Comparison of ENCODE assay signal across 16 cellular contexts in the genomic region with DNA sequence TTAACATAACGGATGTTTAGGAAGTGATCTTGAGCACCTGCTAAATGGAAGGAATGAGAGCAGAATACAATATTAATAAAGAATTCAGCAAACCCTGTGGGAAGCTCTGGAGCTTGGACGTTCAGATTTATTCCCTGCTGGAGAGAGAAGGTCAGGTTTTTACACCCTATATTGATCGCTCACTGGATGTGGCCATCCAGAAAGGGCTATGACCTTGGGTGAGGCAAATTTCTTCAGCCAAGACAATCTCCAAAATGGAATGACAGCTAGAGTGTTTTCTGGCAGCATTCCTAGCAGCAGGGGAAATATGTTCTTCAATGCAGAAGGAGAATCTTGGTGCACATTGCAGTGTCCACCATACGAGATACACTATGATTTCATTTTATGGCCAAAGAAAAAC.
A peak's percentile ranks its signal among the peaks of the same experiment; 100 is the strongest.
DNase-seq lines count a peak whose midpoint lies in the region; ATAC-seq and TF ChIP-seq lines count a peak whose summit lies in the region.
"Had no signal": no experiment of that assay in that cellular context is flagged by ENCODE, and none has a peak within 500 bp of the region (broad histone marks: within the 10 kb centered on the region; RNA-seq: fewer than 3 reads in every experiment).

No MANE protein-coding gene starts in this region.

- H3K23ac ChIP-seq in neuronal stem cell (ENCODE audit: low read depth, low read length, poor library complexity) = no peak overlapping the region

- 25% methylated on average over 4 of the region's 4 CpGs for WGBS in right lobe of liver (ENCODE audit: insufficient coverage, low coverage, low lambda C conversion rate, missing lambda C conversion rate)
- WGBS in neuronal stem cell (ENCODE audit: extremely low coverage in 2 of 2, insufficient read length in 2 of 2, insufficient replicate concordance in 1 of 2), 2 donors = no CpG with 5 or more reads among the region's 4 CpGs

- H3K4me3 ChIP-seq in right lobe of liver = no peak overlapping the region
- H3K4me3 ChIP-seq in neuronal stem cell (ENCODE audit: low read length in 2 of 2) = no peak overlapping the region
- H3K4me3 ChIP-seq: BLaER1 had no signal

- no peak overlapping the region for H2BK5ac ChIP-seq in neuronal stem cell (ENCODE audit: low read length)

- no peak overlapping the region for H4K91ac ChIP-seq in neuronal stem cell (ENCODE audit: low read depth, low read length, poor library complexity)

- intact Hi-C loops in right lobe of liver (cut with DNase I) = no loop called here

- H3K27me3 ChIP-seq in right lobe of liver (no peaks in the 10 kb centered on the region), neuronal stem cell (ENCODE audit: control insufficient read depth in 3 of 3, insufficient read depth in 3 of 3, low read depth in 1 of 3, low read length in 3 of 3) (no peaks in the 10 kb centered on the region)
- H3K27me3 ChIP-seq: BLaER1 had no signal

- H2BK120ac ChIP-seq in neuronal stem cell (ENCODE audit: low read depth, low read length) = no peak overlapping the region

- no peaks in the 10 kb centered on the region for H3K9me3 ChIP-seq in right lobe of liver
- no peaks in the 10 kb centered on the region for H3K9me3 ChIP-seq in neuronal stem cell (replicated peaks in 1 of 2; ENCODE audit: control insufficient read depth in 2 of 2, insufficient read depth in 1 of 2, low read depth in 1 of 2, low read length in 2 of 2)
- H3K9me3 ChIP-seq: BLaER1, Caco-2 had no signal

- H3K14ac ChIP-seq in neuronal stem cell (ENCODE audit: low read length) = no peak overlapping the region

- H2BK15ac ChIP-seq in neuronal stem cell (ENCODE audit: low read length) = no peak overlapping the region

- H3K4ac ChIP-seq in neuronal stem cell (ENCODE audit: low read length) = no peak overlapping the region

- H3K4me2 ChIP-seq in neuronal stem cell (ENCODE audit: insufficient read depth, low read length, poor library complexity, severe bottlenecking) = no peak overlapping the region
- H3K4me2 ChIP-seq: BLaER1 had no signal

- H3K9ac ChIP-seq in neuronal stem cell (ENCODE audit: low read depth, low read length, poor library complexity) = no peak overlapping the region
- H3K9ac ChIP-seq: BLaER1 had no signal

- peak in 1 of 4 donors; percentile 32 for TF ChIP-seq CTCF in right lobe of liver (IDR thresholded peaks at IDR 0.05)

- H2AFZ ChIP-seq in neuronal stem cell (ENCODE audit: low read length) = peak overlapping the region; percentile 2

- ATAC-seq in left lobe of liver (peak; percentile 82), right lobe of liver (peak; percentile 59 to 85 (median 80))
- ATAC-seq: CD8-positive, alpha-beta T cell had no signal

- TF ChIP-seq POLR2A in right lobe of liver (IDR thresholded peaks at IDR 0.05) = no peak

- H2AK5ac ChIP-seq in neuronal stem cell (ENCODE audit: low read depth, low read length) = no peak overlapping the region

- H2BK12ac ChIP-seq in neuronal stem cell (ENCODE audit: low read length) = no peak overlapping the region

- H3K79me1 ChIP-seq in neuronal stem cell (ENCODE audit: low read depth, low read length) = no peaks in the 10 kb centered on the region

- H3K4me1 ChIP-seq in right lobe of liver = peaks cover 0 to 39% (median 15%) of the 10 kb centered on the region in 4 donors
- peaks cover 0 to 4% of the 10 kb centered on the region in 2 donors for H3K4me1 ChIP-seq in neuronal stem cell (ENCODE audit: control insufficient read depth in 2 of 2, insufficient read depth in 1 of 2, low read depth in 1 of 2, low read length in 2 of 2)
- H3K4me1 ChIP-seq: BLaER1, Caco-2 had no signal

- no peaks in the 10 kb centered on the region for H3K36me3 ChIP-seq in right lobe of liver
- no peaks in the 10 kb centered on the region for H3K36me3 ChIP-seq in neuronal stem cell (replicated peaks in 1 of 2; ENCODE audit: control insufficient read depth in 2 of 2, insufficient read depth in 2 of 2, low read length in 2 of 2)
- H3K36me3 ChIP-seq: BLaER1 had no signal

- no peak overlapping the region for H3K18ac ChIP-seq in neuronal stem cell (ENCODE audit: low read length)

- H4K8ac ChIP-seq in neuronal stem cell (ENCODE audit: low read depth, low read length) = no peak overlapping the region

- peak overlapping the region in 2 of 3 donors; percentile 46 to 65 for H3K27ac ChIP-seq in right lobe of liver
- H3K27ac ChIP-seq in neuronal stem cell (replicated peaks; ENCODE audit: low read length) = no peak overlapping the region
- H3K27ac ChIP-seq: BLaER1, C4-2B had no signal

- peak; percentile 71 for DNase-seq in left lobe of liver (ENCODE audit: low spot score)
- peak in 1 of 3 donors; percentile 67 for DNase-seq in right lobe of liver
- no peak for DNase-seq in neuronal stem cell (ENCODE audit: low spot score)
- no peak for DNase-seq in activated CD4-positive, CD25-positive, alpha-beta regulatory T cell (lab: John Stamatoyannopoulos, UW)
- no peak for DNase-seq in NCI-H226
- DNase-seq in EL = no peak
- DNase-seq: Caco-2; CD4-positive, CD25-positive, alpha-beta regulatory T cell; CD8-positive, alpha-beta T cell; DMS153; DND-41; GDM1; H7; HCEC 1CT had no signal
